ENCODE assay signal across 12 cellular contexts in the genomic region with DNA sequence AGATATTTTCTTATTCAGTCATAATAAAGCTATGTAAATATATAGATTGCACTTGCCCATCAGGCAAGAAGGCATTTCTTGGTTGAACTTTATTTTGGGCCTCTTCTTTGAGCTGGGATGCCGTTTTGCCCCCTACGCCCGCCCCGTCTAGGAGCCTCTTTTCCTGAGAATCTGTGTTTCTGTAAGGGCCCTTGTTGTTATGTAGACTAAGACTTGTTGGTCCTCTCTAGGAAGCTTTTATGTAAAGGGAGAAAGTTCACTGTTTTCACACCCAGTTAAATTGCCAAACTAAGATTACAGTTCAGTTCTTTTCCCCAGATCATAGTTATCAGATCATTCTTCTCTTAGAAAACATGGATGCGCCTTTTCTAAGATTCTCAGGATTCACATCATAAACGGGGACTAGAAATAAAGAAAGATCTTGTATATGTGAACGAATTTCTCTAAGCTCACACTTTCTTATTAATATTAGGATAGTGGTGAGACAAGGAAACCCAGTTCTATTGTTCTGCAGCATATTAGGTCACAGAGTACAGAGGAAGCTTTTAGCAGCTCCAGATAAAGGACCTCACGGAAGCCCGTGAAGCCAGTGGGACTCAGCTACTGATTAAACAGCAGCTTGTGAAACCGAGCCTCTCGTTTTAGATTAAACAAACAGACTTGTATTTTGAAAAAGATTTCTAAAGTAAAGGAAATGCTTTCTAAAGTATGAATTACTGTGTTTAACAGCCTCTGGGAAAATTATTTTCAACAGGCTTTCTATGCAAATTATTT. TPM values are rescaled to one million over a fixed set of nuclear protein-coding genes. Genes with fewer than 3 reads are reported as not detected.
DNase-seq lines count a peak whose midpoint lies in the region; ATAC-seq and TF ChIP-seq lines count a peak whose summit lies in the region.
"Had no signal": no experiment of that assay in that cellular context is flagged by ENCODE, and none has a peak within 500 bp of the region (broad histone marks: within the 10 kb centered on the region; RNA-seq: fewer than 3 reads in every experiment).

No MANE protein-coding gene starts in this region.

- no peaks in the 10 kb centered on the region for H3K27me3 ChIP-seq in colonic mucosa

- no peaks in the 10 kb centered on the region for H3K9me3 ChIP-seq in colonic mucosa

- peaks cover 15% of the 10 kb centered on the region for H3K4me1 ChIP-seq in colonic mucosa

- peak overlapping the region; percentile 88 for H3K27ac ChIP-seq in colonic mucosa

- ATAC-seq in left colon (peak; percentile 63), HG03175 (IDR thresholded peaks at IDR 0.05; ENCODE audit: unreplicated experiment) (no peak)

- DNase-seq in NCI-H2107 treated with DMSO at 0.1 percent for 48 hours (lab: John Stamatoyannopoulos, UW; ENCODE audit: unreplicated experiment) (peak; percentile 53), NCI-H2107 (lab: John Stamatoyannopoulos, UW) (no peak), colonic mucosa (peak; percentile 67), left colon (peak; percentile 37 to 75), superior temporal gyrus (ENCODE audit: extremely low spot score) (peak; percentile 73), DMS79 (lab: John Stamatoyannopoulos, UW) (no peak), NOMO-1 treated with dmso at 0.1 percent for 144 hours (lab: John Stamatoyannopoulos, UW; ENCODE audit: unreplicated experiment) (no peak)
- DNase-seq: GDM1, islet precursor cell, NCI-H526, T1000 had no signal

- no peaks in the 10 kb centered on the region for H3K36me3 ChIP-seq in colonic mucosa

- H3K9ac ChIP-seq in colonic mucosa (ENCODE audit: low read depth in 2 of 2, low read length in 2 of 2): peak overlapping the region in 1 of 2 donors; percentile 23

- H3K4me3 ChIP-seq in colonic mucosa: no peak overlapping the region

- TF ChIP-seq CTCF in colonic mucosa (IDR thresholded peaks at IDR 0.05): no peak

- intact Hi-C loops in colonic mucosa (cut with DNase I) (no loop called here), left colon (cut with DNase I, micrococcal nuclease) (no loop called here)

RNA-seq across cellular contexts. Expression of gene LMTK2, which starts 3.8 kb away (rescaled TPM):
- 10 to 100 TPM; 37.2 to 61.2 TPM for total RNA-seq in colonic mucosa
- 10 to 100 TPM; 51.4 to 52.0 TPM for total RNA-seq in left colon

Comparison
In these comparisons a context has a peak if more than half of its experiments do, and no peak if none do; other contexts are left out.
1. DNase-seq: peak in NCI-H2107 treated with DMSO at 0.1 percent for 48 hours (single experiment), colonic mucosa (single experiment), left colon (2 of 2) and superior temporal gyrus (single experiment); none in NCI-H2107 (single experiment), DMS79 (single experiment) and NOMO-1 treated with dmso at 0.1 percent for 144 hours (single experiment).